2 cellular contexts compared by ENCODE assay signal in genomic region chr3:50609071-50609742, GRCh38.
TF ChIP-seq lines count a peak whose summit lies in the region.

No MANE protein-coding gene starts in this region.

TF ChIP-seq in liver, 16 proteins besides CTCF, POLR2A, EP300 and RAD21:
- TF ChIP-seq YY1 (IDR thresholded peaks at IDR 0.05) (no peak), FOXA2 (IDR thresholded peaks at IDR 0.05) (no peak), HNF4A (conservative IDR thresholded peaks at IDR 0.05) (no peak), MAX (IDR thresholded peaks at IDR 0.05) (no peak), REST (IDR thresholded peaks at IDR 0.05) (no peak), RXRA (IDR thresholded peaks at IDR 0.05) (no peak), FOXA1 (IDR thresholded peaks at IDR 0.05) (no peak), JUND (IDR thresholded peaks at IDR 0.05) (no peak), ZBTB33 (IDR thresholded peaks at IDR 0.05) (no peak)

TF ChIP-seq in HepG2, 621 proteins besides CTCF, POLR2A, EP300 and RAD21:
- TF ChIP-seq IRF9 (CRISPR knock-in tag; IDR thresholded peaks at IDR 0.05; ENCODE audit: borderline replicate concordance), result no peak
- TF ChIP-seq ZFP36L2 (CRISPR knock-in tag; IDR thresholded peaks at IDR 0.05), result no peak
- TF ChIP-seq ATM (IDR thresholded peaks at IDR 0.05; ENCODE audit: borderline replicate concordance), result no peak
TF ChIP-seq in HepG2: peak in this region for 0.
